Comparison of ENCODE assay signal across 1 cellular context in the genomic region with DNA sequence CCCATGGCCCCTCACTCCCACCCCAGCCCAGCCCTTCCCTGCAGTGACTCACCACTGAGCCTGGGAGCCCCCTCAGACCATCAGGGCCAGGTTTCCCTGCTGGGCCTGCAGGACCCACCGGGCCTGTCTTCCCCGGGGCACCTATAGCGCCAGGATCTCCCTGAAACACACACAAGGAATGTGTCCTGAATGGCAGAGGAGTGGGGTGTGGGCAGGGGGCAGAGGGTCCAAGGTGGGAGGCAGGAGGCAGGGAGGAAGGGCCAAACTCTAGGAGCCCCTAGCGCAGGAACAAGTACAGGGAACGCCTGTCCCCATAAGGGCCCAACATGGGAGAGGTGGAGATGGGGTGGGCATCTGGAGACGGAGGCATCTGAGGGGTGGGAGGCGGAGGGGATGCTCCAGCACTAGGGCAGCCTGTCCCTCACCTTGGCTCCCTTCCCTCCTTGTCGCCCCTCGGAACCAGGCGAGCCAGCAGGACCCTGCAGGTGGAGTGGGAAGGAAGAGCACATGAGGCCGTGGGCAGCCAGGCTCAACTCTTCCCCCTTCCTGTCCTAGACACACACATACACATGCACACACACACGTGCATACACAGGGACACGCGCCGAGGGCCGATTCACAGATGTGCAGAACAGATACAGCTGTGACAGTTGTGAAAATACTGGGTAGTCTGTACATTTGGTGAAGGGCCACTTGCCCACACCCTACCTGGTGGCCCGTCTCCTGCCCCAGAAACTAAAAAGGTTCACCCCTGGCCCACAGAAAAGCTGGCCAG.
TF ChIP-seq lines count a peak whose summit lies in the region.

No MANE protein-coding gene starts in this region.

TF ChIP-seq in K562, 482 proteins besides CTCF, POLR2A, EP300 and RAD21:
- TF ChIP-seq HSF4 (CRISPR knock-in tag; IDR thresholded peaks at IDR 0.05; ENCODE audit: borderline replicate concordance), result no peak
- TF ChIP-seq MAFK (IDR thresholded peaks at IDR 0.05; ENCODE audit: low read length), result no peak
- TF ChIP-seq CEBPZ (IDR thresholded peaks at IDR 0.05; ENCODE audit: borderline replicate concordance, low read depth, low read length), result no peak
- peak; percentile 53; the same call in 1 of the 2 replicates for TF ChIP-seq BHLHE40 (IDR thresholded peaks at IDR 0.05; ENCODE audit: low read length)
- no peak for TF ChIP-seq ZNF274 (IDR thresholded peaks at IDR 0.05; ENCODE audit: borderline replicate concordance, low read depth, low read length)
- TF ChIP-seq MCM2 (IDR thresholded peaks at IDR 0.05; ENCODE audit: low read depth), result no peak
- TF ChIP-seq, protein P1, sequence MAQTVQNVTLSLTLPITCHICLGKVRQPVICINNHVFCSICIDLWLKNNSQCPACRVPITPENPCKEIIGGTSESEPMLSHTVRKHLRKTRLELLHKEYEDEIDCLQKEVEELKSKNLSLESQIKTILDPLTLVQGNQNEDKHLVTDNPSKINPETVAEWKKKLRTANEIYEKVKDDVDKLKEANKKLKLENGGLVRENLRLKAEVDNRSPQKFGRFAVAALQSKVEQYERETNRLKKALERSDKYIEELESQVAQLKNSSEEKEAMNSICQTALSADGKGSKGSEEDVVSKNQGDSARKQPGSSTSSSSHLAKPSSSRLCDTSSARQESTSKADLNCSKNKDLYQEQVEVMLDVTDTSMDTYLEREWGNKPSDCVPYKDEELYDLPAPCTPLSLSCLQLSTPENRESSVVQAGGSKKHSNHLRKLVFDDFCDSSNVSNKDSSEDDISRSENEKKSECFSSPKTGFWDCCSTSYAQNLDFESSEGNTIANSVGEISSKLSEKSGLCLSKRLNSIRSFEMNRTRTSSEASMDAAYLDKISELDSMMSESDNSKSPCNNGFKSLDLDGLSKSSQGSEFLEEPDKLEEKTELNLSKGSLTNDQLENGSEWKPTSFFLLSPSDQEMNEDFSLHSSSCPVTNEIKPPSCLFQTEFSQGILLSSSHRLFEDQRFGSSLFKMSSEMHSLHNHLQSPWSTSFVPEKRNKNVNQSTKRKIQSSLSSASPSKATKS (CRISPR knock-in tag; IDR thresholded peaks at IDR 0.05), result no peak
